In the genomic region with DNA sequence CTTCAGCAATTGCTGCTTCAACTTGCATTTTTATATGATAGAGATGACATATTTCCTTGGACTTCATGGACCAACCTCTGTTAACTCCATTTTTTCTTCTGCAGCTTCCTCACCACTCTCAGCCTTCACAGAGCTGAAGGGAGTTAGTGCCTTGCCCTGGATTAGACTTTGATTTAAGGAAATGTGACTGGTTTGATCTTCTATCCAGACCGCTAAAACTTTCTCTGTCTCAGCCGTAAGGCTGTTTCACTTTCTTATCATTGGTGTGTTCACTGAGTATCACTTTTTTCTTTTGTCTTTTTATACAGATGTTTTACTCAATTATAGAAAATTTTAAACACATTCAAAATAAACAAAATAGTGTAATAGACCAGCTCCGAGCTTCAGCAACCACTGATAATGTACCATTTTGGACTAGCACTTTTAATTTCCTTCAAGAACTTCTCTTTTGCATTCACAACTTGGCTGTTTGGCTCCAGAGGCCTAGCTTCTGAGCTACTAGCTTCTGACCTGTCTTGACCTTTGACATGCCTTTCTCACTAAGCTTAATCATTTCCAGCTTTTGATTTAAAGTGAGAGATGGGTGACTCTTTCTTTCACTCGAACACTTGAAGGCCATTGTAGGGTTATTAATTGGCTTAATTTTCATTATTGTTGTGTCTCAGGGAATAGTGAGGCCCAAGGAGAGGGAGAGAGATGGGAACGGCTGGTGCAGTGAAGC, we compare ENCODE assay signal across 9 cellular contexts. TPM values are rescaled to one million over a fixed set of nuclear protein-coding genes. Genes with fewer than 3 reads are reported as not detected.
DNase-seq lines count a peak whose midpoint lies in the region; ATAC-seq lines count a peak whose summit lies in the region.
"Had no signal": no experiment of that assay in that cellular context is flagged by ENCODE, and none has a peak within 500 bp of the region (broad histone marks: within the 10 kb centered on the region; RNA-seq: fewer than 3 reads in every experiment).

No MANE protein-coding gene starts in this region.

- peak; percentile 41 for ATAC-seq in HG03159 (IDR thresholded peaks at IDR 0.05; ENCODE audit: unreplicated experiment)

- DNase-seq in stimulated activated CD4-positive, alpha-beta T cell treated with anti-CD3 and anti-CD28 coated beads, Interleukin-1b, Interleukin-23, amount 100 ng/mL, for 48 hours, result peak; percentile 22
- no peak for DNase-seq in stimulated activated CD4-positive, alpha-beta T cell treated with anti-CD3 and anti-CD28 coated beads, Interleukin-2, amount 100 ng/mL, for 48 hours
- DNase-seq in dermis blood vessel endothelial cell, result peak; percentile 30
- DNase-seq in HuH-7.5 (ENCODE audit: low spot score), result no peak
- DNase-seq in NCI-H774 (lab: John Stamatoyannopoulos, UW), result no peak
- DNase-seq in dedifferentiated amniotic fluid mesenchymal stem cell (ENCODE audit: extremely low spot score), result no peak
- DNase-seq in NCI-H2227 treated with DMSO at 0.1 percent for 48 hours (lab: John Stamatoyannopoulos, UW), result no peak
- DNase-seq: NCI-H2081 treated with DMSO at 0.1 percent for 48 hours had no signal

RNA-seq across cellular contexts. Expression of a gene that starts 9.3 kb away (rescaled TPM):
- 68.1 and 94.3 TPM in 2 replicates for total RNA-seq in dermis blood vessel endothelial cell

Comparison
In these comparisons a context has a peak if more than half of its experiments do, and no peak if none do; other contexts are left out.
1. DNase-seq: peak in stimulated activated CD4-positive, alpha-beta T cell treated with anti-CD3 and anti-CD28 coated beads, Interleukin-1b, Interleukin-23, amount 100 ng/mL, for 48 hours (single experiment) and dermis blood vessel endothelial cell (single experiment); none in stimulated activated CD4-positive, alpha-beta T cell treated with anti-CD3 and anti-CD28 coated beads, Interleukin-2, amount 100 ng/mL, for 48 hours (0 of 2), HuH-7.5 (single experiment), NCI-H774 (single experiment), dedifferentiated amniotic fluid mesenchymal stem cell (single experiment) and NCI-H2227 treated with DMSO at 0.1 percent for 48 hours (single experiment).